Comparison of ENCODE assay signal across 18 cellular contexts in genomic region chrY:22976273-22976672, GRCh38. TPM values are rescaled to one million over a fixed set of nuclear protein-coding genes. Genes with fewer than 3 reads are reported as not detected.
DNase-seq lines count a peak whose midpoint lies in the region; ATAC-seq and TF ChIP-seq lines count a peak whose summit lies in the region.
"Not testable (repeated sequence)": the region's sequence is repeated elsewhere in the genome, so short reads cannot be mapped to it uniquely, and the experiment has no call there.
"Had no signal": no experiment of that assay in that cellular context is flagged by ENCODE, and none has a peak within 500 bp of the region (broad histone marks: within the 10 kb centered on the region; RNA-seq: fewer than 3 reads in every experiment).

No MANE protein-coding gene starts in this region.

- not testable (repeated sequence) for H3K27ac ChIP-seq in RWPE2 (ENCODE audit: poor library complexity, severe bottlenecking)

- peak; percentile 89 for ATAC-seq in GM18868 (IDR thresholded peaks at IDR 0.05; ENCODE audit: unreplicated experiment)
- peak; percentile 63 for ATAC-seq in GM21390 (IDR thresholded peaks at IDR 0.05; ENCODE audit: unreplicated experiment)
- ATAC-seq in HG02623 (IDR thresholded peaks at IDR 0.05; ENCODE audit: unreplicated experiment): peak; percentile 73
- peak; percentile 84 for ATAC-seq in HG03066 (IDR thresholded peaks at IDR 0.05; ENCODE audit: low read depth, unreplicated experiment)
- peak; percentile 69 for ATAC-seq in HG03457 (IDR thresholded peaks at IDR 0.05; ENCODE audit: unreplicated experiment)
- peak; percentile 74 for ATAC-seq in RWPE2 (ENCODE audit: low read depth)
- peak; percentile 49 to 93 for ATAC-seq in activated naive CD4-positive, alpha-beta T cell treated with anti-CD3 and anti-CD28 coated beads, Interleukin-2, amount 50 U/mL, for 72 hours
- peak; percentile 40 for ATAC-seq in stimulated activated naive CD8-positive, alpha-beta T cell treated with anti-CD3 and anti-CD28 coated beads, Interleukin-15, Interleukin-2, amounts not matched to agents 100 U/mL and 50 U/mL, for 24 hours

- not testable (repeated sequence) for H3K27ac Mint-ChIP-seq in activated naive CD4-positive, alpha-beta T cell treated with anti-CD3 and anti-CD28 coated beads, Interleukin-2, amount 50 U/mL, for 72 hours

- H3K27me3 ChIP-seq in RWPE2 (ENCODE audit: insufficient read depth, poor library complexity, severe bottlenecking): not testable (repeated sequence)

- H3K36me3 Mint-ChIP-seq in activated naive CD4-positive, alpha-beta T cell treated with anti-CD3 and anti-CD28 coated beads, Interleukin-2, amount 50 U/mL, for 72 hours: not testable (repeated sequence)

- not testable (repeated sequence) for H3K4me3 ChIP-seq in RWPE2 (ENCODE audit: severe bottlenecking)

- DNase-seq in RWPE2 (ENCODE audit: low spot score); activated naive CD4-positive, alpha-beta T cell treated with anti-CD3 and anti-CD28 coated beads, Interleukin-2, amount 50 U/mL, for 72 hours (ENCODE audit: low spot score in 2 of 2); stimulated activated naive CD8-positive, alpha-beta T cell treated with anti-CD3 and anti-CD28 coated beads, Interleukin-15, Interleukin-2, amounts not matched to agents 100 U/mL and 50 U/mL, for 24 hours: not testable (repeated sequence)

- H3K9me3 Mint-ChIP-seq in activated naive CD4-positive, alpha-beta T cell treated with anti-CD3 and anti-CD28 coated beads, Interleukin-2, amount 50 U/mL, for 72 hours: not testable (repeated sequence)

- TF ChIP-seq CTCF in RWPE2 (IDR thresholded peaks at IDR 0.05; ENCODE audit: poor library complexity, severe bottlenecking): not testable (repeated sequence)

- not testable (repeated sequence) for H3K36me3 ChIP-seq in RWPE2 (ENCODE audit: low read depth)

- H3K9me3 ChIP-seq in RWPE2 (ENCODE audit: severe bottlenecking): not testable (repeated sequence)

- not testable (repeated sequence) for H3K4me1 ChIP-seq in RWPE2 (ENCODE audit: insufficient read depth, poor library complexity, severe bottlenecking)

RNA-seq across cellular contexts. Expression of gene BPY2, which starts 7.8 kb away (rescaled TPM):
- not detected for total RNA-seq in activated naive CD4-positive, alpha-beta T cell treated with anti-CD3 and anti-CD28 coated beads, Interleukin-2, amount 50 U/mL, for 72 hours
- total RNA-seq: A172; CD4-positive, CD25-positive, alpha-beta regulatory T cell; GM23338; H9; HepG2; HT1080; NCI-H460; SK-MEL-5; T-cell; T-helper 2 cell treated with Interferon-gamma antibody and Interleukin-4, amounts not matched to agents 100 ng/mL and 5 ng/mL, for 36 hours had no signal
